Comparison of ENCODE assay signal across 9 cellular contexts in the genomic region with DNA sequence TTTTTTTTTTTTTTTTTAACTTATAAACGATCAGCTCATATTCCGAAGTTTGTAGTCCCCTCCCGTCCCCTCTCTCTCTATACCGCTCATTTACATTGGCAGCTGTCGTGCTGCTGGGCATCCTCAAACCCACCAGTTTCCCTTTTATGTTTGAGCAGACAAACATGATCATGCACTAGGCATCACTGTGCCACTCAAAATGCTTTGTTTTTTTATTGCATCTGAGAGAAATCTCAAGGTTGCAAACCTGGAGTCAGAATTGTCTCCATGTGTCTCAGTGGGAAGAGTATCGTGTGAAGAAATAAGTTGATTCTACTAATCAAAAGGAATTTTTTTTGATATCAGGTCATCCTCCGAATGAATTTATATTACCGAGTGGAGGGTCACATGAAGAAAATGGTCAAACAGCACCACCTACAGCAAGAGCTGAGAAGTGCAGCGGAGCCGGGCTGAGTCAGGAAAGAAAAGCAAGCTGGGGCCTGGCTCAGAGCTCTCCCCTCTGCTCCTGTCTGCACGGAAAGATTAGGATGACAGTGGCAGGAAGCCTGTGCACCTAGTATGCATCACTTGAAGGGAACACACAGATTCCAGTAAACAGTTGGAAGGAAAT. TPM values are rescaled to one million over a fixed set of nuclear protein-coding genes. Genes with fewer than 3 reads are reported as not detected.
DNase-seq lines count a peak whose midpoint lies in the region; ATAC-seq and TF ChIP-seq lines count a peak whose summit lies in the region.
"Not testable (repeated sequence)": the region's sequence is repeated elsewhere in the genome, so short reads cannot be mapped to it uniquely, and the experiment has no call there.
"Had no signal": no experiment of that assay in that cellular context is flagged by ENCODE, and none has a peak within 500 bp of the region (broad histone marks: within the 10 kb centered on the region; RNA-seq: fewer than 3 reads in every experiment).

No MANE protein-coding gene starts in this region.

- H3K27ac Mint-ChIP-seq in glutamatergic neuron (ENCODE audit: unreplicated experiment); nephron progenitor cell: not testable (repeated sequence)

- ATAC-seq in GM18502 (IDR thresholded peaks at IDR 0.05; ENCODE audit: poor library complexity, unreplicated experiment) (peak; percentile 84), GM21423 (IDR thresholded peaks at IDR 0.05; ENCODE audit: unreplicated experiment) (peak; percentile 69), HG02973 (IDR thresholded peaks at IDR 0.05; ENCODE audit: unreplicated experiment) (peak; percentile 62)

- H3K36me3 ChIP-seq in adrenal gland (replicated peaks in 1 of 2), result not testable (repeated sequence)

- TF ChIP-seq CTCF in LNCaP clone FGC (IDR thresholded peaks at IDR 0.05; ENCODE audit: control insufficient read depth, extremely low read depth, insufficient read depth), result 0 out of 2 replicates have a peak, but pooled peaks have one; percentile 6
- peak in 4 of 6 experiments; percentile 20 to 55 (median 35) for TF ChIP-seq CTCF in adrenal gland (IDR thresholded peaks at IDR 0.05)
- peak; percentile 62 for TF ChIP-seq CTCF in glutamatergic neuron (IDR thresholded peaks at IDR 0.05; ENCODE audit: partially characterized antibody, unreplicated experiment)
- peak; percentile 48 for TF ChIP-seq CTCF in nephron progenitor cell (IDR thresholded peaks at IDR 0.05)

- not testable (repeated sequence) for H3K4me3 ChIP-seq in LNCaP clone FGC (ENCODE audit: low read depth, low read length); adrenal gland

- H3K4me1 ChIP-seq in adrenal gland (replicated peaks in 1 of 2), result not testable (repeated sequence)

- not testable (repeated sequence) for H3K36me3 Mint-ChIP-seq in glutamatergic neuron (ENCODE audit: unreplicated experiment); nephron progenitor cell (ENCODE audit: low read depth)

- H3K9me3 Mint-ChIP-seq in glutamatergic neuron (ENCODE audit: unreplicated experiment); nephron progenitor cell: not testable (repeated sequence)

- H3K4me1 Mint-ChIP-seq in glutamatergic neuron (ENCODE audit: low read depth, unreplicated experiment); nephron progenitor cell: not testable (repeated sequence)

- not testable (repeated sequence) for H3K27ac ChIP-seq in adrenal gland

- 6 to 13% (median 10%) methylated on average over 6 to 9 of the region's 11 CpGs for WGBS in adrenal gland, 4 donors

- intact Hi-C loops in adrenal gland (cut with DNase I), result not testable (repeated sequence)

- H3K4me3 Mint-ChIP-seq in glutamatergic neuron (ENCODE audit: unreplicated experiment); nephron progenitor cell: not testable (repeated sequence)

- not testable (repeated sequence) for H3K27me3 Mint-ChIP-seq in glutamatergic neuron (ENCODE audit: unreplicated experiment)
- H3K27me3 Mint-ChIP-seq in nephron progenitor cell (ENCODE audit: low read depth, poor library complexity), result peaks cover 39% of the 10 kb centered on the region

- H3K9me3 ChIP-seq in adrenal gland (replicated peaks in 1 of 3), result not testable (repeated sequence)

- H3K27me3 ChIP-seq in adrenal gland, result not testable (repeated sequence)

- not testable (repeated sequence) for DNase-seq in LNCaP clone FGC (ENCODE audit: low read depth); adrenal gland; glutamatergic neuron; nephron progenitor cell

- not testable (repeated sequence) for TF ChIP-seq POLR2A in adrenal gland (IDR thresholded peaks at IDR 0.05)

RNA-seq across cellular contexts. Expression of a gene that starts 39.9 kb away (rescaled TPM):
- total RNA-seq in adrenal gland (under 1 TPM in 3 of 8 donors, not detected in 5; 0.11 to 0.20 (median 0.14) TPM), glutamatergic neuron (ENCODE audit: unreplicated experiment) (not detected)
- under 1 TPM in 2 of 3 donors, not detected in 1; 0.07 to 0.24 TPM for polyA plus RNA-seq in adrenal gland
- total RNA-seq: cardiac septum, kidney had no signal

Comparison
In these comparisons a context has a peak if more than half of its experiments do, and no peak if none do; other contexts are left out.
1. CTCF ChIP-seq: peak in every context shown above with its lines; median percentile 62 in glutamatergic neuron; 48 in nephron progenitor cell; 35 in adrenal gland; 6 in LNCaP clone FGC.